In the genomic region with DNA sequence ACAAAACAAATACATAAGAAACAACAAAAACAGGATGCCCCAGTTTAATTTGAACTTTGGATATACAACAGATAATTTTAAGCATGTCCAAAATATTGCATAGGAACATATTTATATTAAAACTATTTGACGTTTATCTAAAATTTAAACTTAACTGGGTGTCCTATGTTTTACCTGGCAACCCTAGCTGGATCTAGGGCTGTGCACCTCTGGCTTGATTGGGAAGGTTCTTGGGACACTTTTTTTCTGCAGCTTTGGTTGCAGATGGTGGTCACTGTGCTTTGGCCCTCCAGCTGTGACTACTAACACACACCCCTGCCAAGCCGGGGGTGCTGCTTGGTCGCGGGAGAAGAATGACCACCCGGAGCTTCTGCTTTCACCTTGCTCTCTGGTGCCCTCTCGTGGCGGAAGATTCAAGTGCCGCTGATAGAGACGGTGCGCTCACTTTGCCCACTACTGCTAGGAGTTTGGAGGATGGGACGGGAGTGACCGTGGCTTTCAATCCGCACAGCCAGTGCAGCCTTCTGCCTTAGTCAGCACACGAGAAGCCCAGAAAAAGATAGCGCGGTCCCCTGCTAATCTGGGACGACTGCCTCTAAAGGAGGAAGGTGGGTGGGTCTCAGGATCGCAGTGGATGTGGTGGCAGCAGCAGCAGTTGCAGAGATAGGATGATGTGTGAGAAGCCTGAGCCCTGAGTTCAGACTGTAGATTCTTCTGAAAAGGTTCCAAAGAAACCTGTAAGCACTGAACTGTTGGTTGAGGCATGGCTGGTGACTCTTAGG, we compare ENCODE assay signal across 8 cellular contexts. TPM values are rescaled to one million over a fixed set of nuclear protein-coding genes. Genes with fewer than 3 reads are reported as not detected.
A peak's percentile ranks its signal among the peaks of the same experiment; 100 is the strongest.
DNase-seq lines count a peak whose midpoint lies in the region; ATAC-seq, FAIRE-seq and TF ChIP-seq lines count a peak whose summit lies in the region.

No MANE protein-coding gene starts in this region.

- TF ChIP-seq POLR2A in A549 (IDR thresholded peaks at IDR 0.05; ENCODE audit: low read length), result no peak

- no peaks in the 10 kb centered on the region for H3K9me3 ChIP-seq in A549

- H3K27me3 Mint-ChIP-seq in activated B cell treated with CpG ODN at 0.5 μM for 24 hours, result peaks cover 12% of the 10 kb centered on the region

- peak; percentile 88 to 94 for ATAC-seq in A549
- ATAC-seq in activated B cell treated with CpG ODN at 0.5 μM for 24 hours (ENCODE audit: low read depth), result peak; percentile 54
- ATAC-seq in GM21423 (IDR thresholded peaks at IDR 0.05; ENCODE audit: unreplicated experiment), result no peak

- peak; percentile 69 to 79 for DNase-seq in A549 (ENCODE audit: low read depth in 1 of 2, low spot score in 1 of 2)
- DNase-seq in GM13977 (ENCODE audit: low spot score), result peak; percentile 76
- DNase-seq in NCI-H2107 (lab: John Stamatoyannopoulos, UW), result peak; percentile 22
- DNase-seq in activated B cell treated with CpG ODN at 0.5 μM for 24 hours, result peak; percentile 59
- DNase-seq in caudate nucleus (lab: John Stamatoyannopoulos, UW), result peak in 50 of 61 donors; percentile 4 to 65 (median 29)
- DNase-seq in islet precursor cell, result peak; percentile 94
- DNase-seq in stimulated activated CD4-positive, alpha-beta T cell treated with anti-CD3 and anti-CD28 coated beads, Interleukin-15, amount 100 ng/mL, for 24 hours, result peak; percentile 82

- no peak overlapping the region for H3K27ac Mint-ChIP-seq in activated B cell treated with CpG ODN at 0.5 μM for 24 hours

- CTCF ChIA-PET in A549 (lab: Yijun Ruan, JAX) (interaction anchor here (0.6 to 3.0 kb wide), 56 partner anchors 9 to 755 kb away, joined by 3 to 59 read pairs (median 4); partner anchors contain the start of genes ASIC2 and MYO1D), activated B cell treated with CpG ODN at 0.5 μM for 24 hours (lab: Charles Lee) (interaction anchor here (0.6 to 2.5 kb wide), 6 partner anchors 8 to 218 kb away, joined by 3 to 19 read pairs (median 4); no protein-coding TSS in a partner anchor)

- TF ChIP-seq CTCF in A549 (IDR thresholded peaks at IDR 0.05), result peak; percentile 92
- peak; percentile 89 for TF ChIP-seq CTCF in GM13977 (IDR thresholded peaks at IDR 0.05; ENCODE audit: extremely low read depth, insufficient read depth, missing control alignments)
- peak; percentile 96 for TF ChIP-seq CTCF in activated B cell treated with CpG ODN at 0.5 μM for 24 hours (IDR thresholded peaks at IDR 0.05)

- peak; percentile 88 for FAIRE-seq in A549 (lab: Jason Lieb, UNC)

- peak overlapping the region; percentile 28 for H3K4me3 ChIP-seq in A549

- no peaks in the 10 kb centered on the region for H3K36me3 Mint-ChIP-seq in activated B cell treated with CpG ODN at 0.5 μM for 24 hours (ENCODE audit: low read depth)

- no peaks in the 10 kb centered on the region for H3K9me3 Mint-ChIP-seq in activated B cell treated with CpG ODN at 0.5 μM for 24 hours

- H3K27ac ChIP-seq in A549, result peak overlapping the region; percentile 54 to 72; a peak in 5 of 6 replicates
- H3K27ac ChIP-seq in caudate nucleus (ENCODE audit: low read depth, low read length), result no peak overlapping the region

- POLR2A ChIA-PET in A549 (lab: Yijun Ruan, JAX) (interaction anchor here (0.6 kb wide), 1 partner anchor 33 kb away, joined by 3 read pairs; no protein-coding TSS in a partner anchor), activated B cell treated with CpG ODN at 0.5 μM for 24 hours (lab: Charles Lee) (no interaction called here)

- TF ChIP-seq RAD21 in A549 (conservative IDR thresholded peaks at IDR 0.05 in 1 of 2, IDR thresholded peaks at IDR 0.05 in 1 of 2), result peak; percentile 66 to 71

- 3% methylated on average over 18 of the region's 18 CpGs for WGBS in A549 (ENCODE audit: missing lambda C conversion rate)

- TF ChIP-seq EP300 in A549 (IDR thresholded peaks at IDR 0.05), result no peak

- no peak overlapping the region for H3K4me3 Mint-ChIP-seq in activated B cell treated with CpG ODN at 0.5 μM for 24 hours

- peaks cover 5% of the 10 kb centered on the region for H3K4me1 Mint-ChIP-seq in activated B cell treated with CpG ODN at 0.5 μM for 24 hours

- peaks cover 8% of the 10 kb centered on the region; the same call in 2 of the 3 replicates for H3K4me1 ChIP-seq in A549

- peak overlapping the region; percentile 75 for H3K4me2 ChIP-seq in A549

- intact Hi-C loops in activated B cell treated with CpG ODN at 0.5 μM for 24 hours (cut with micrococcal nuclease), result loop anchor here (1.0 to 5.0 kb wide), 2 partner anchors 215 to 754 kb away; no protein-coding TSS in a partner anchor

- in situ Hi-C loops in GM13977 (cut with MboI; ENCODE audit: low pct_unique_long_range_greater_than_20kb, low sequenced_read_pairs, unreplicated experiment), result no loop called here

TF ChIP-seq in A549, 52 proteins besides CTCF, POLR2A, EP300 and RAD21:
- TF ChIP-seq TP53 (CRISPR knock-in tag; IDR thresholded peaks at IDR 0.05) (no peak), KDM1A (IDR thresholded peaks at IDR 0.05; ENCODE audit: low read depth) (no peak), POLR2AphosphoS2 (conservative IDR thresholded peaks at IDR 0.05; ENCODE audit: low read length) (no peak), MYC (IDR thresholded peaks at IDR 0.05; ENCODE audit: borderline replicate concordance, low read length) (no peak), MAFK (IDR thresholded peaks at IDR 0.05; ENCODE audit: partially characterized antibody) (peak; percentile 11), NR3C1 (IDR thresholded peaks at IDR 0.05) (no peak), FOSB (CRISPR knock-in tag; IDR thresholded peaks at IDR 0.05) (no peak), TFCP2L1 (CRISPR knock-in tag; IDR thresholded peaks at IDR 0.05) (no peak), SMC3 (IDR thresholded peaks at IDR 0.05) (peak; percentile 82), FOXS1 (CRISPR knock-in tag; IDR thresholded peaks at IDR 0.05) (no peak), RARB (CRISPR knock-in tag; IDR thresholded peaks at IDR 0.05) (no peak), BHLHE40 (IDR thresholded peaks at IDR 0.05; ENCODE audit: low read depth, low read length) (no peak), CBX2 (IDR thresholded peaks at IDR 0.05; ENCODE audit: borderline replicate concordance, low read depth) (no peak), RNF2 (IDR thresholded peaks at IDR 0.05; ENCODE audit: borderline replicate concordance, low read depth) (no peak), NFE2L2 (conservative IDR thresholded peaks at IDR 0.05; ENCODE audit: low read length) (no peak)

RNA-seq across cellular contexts. Expression of gene SPACA3, which starts 6.7 kb away (rescaled TPM):
- not detected in 2 replicates for polyA plus RNA-seq in A549 (2011; rRNA removed)
- not detected in 2 replicates for polyA plus RNA-seq in A549 (2012; cell fraction: cytosol; rRNA removed)
- polyA plus RNA-seq in A549 (2012; cell fraction: nucleus; rRNA removed), result not detected in 2 replicates
- polyA plus RNA-seq in A549 (2017; fragmentation: RNase III; extraction: RNeasy Plus Mini Kit Qiagen cat#74134 plus additional on column Dnase treatment), result not detected in 3 replicates
- not detected in 2 replicates for polyA minus RNA-seq in A549 (2011; rRNA and poly(A)+ RNA removed)
- not detected in 2 replicates for total RNA-seq in activated B cell treated with CpG ODN at 0.5 μM for 24 hours

Comparison
In these comparisons a context has a peak if more than half of its experiments do, and no peak if none do; other contexts are left out.
1. DNase-seq: peak in every context shown above with its lines; median percentile 94 in islet precursor cell; 82 in stimulated activated CD4-positive, alpha-beta T cell treated with anti-CD3 and anti-CD28 coated beads, Interleukin-15, amount 100 ng/mL, for 24 hours; 76 in GM13977; 74 in A549; 59 in activated B cell treated with CpG ODN at 0.5 μM for 24 hours; 29 in caudate nucleus; 22 in NCI-H2107.